Comparison of ENCODE assay signal across 8 cellular contexts in genomic region chr10:58967551-58968418, GRCh38.
DNase-seq lines count a peak whose midpoint lies in the region; ATAC-seq and TF ChIP-seq lines count a peak whose summit lies in the region.

No MANE protein-coding gene starts in this region.

- H3K79me2 ChIP-seq in osteoblast (ENCODE audit: insufficient read depth, low read length) (no peaks in the 10 kb centered on the region), GM23248 (ENCODE audit: insufficient read depth) (no peaks in the 10 kb centered on the region)

- peak overlapping the region; percentile 71 for H3K4me3 Mint-ChIP-seq in progenitor cell of endocrine pancreas (ENCODE audit: low read depth)
- H3K4me3 Mint-ChIP-seq in activated CD4-positive, alpha-beta memory T cell treated with anti-CD3 and anti-CD28 coated beads for 36 hours: no peak overlapping the region

- H3K27ac Mint-ChIP-seq in progenitor cell of endocrine pancreas: peak overlapping the region; percentile 82
- H3K27ac Mint-ChIP-seq in activated CD4-positive, alpha-beta memory T cell treated with anti-CD3 and anti-CD28 coated beads for 36 hours: no peak overlapping the region

- no peaks in the 10 kb centered on the region for H3K4me1 ChIP-seq in osteoblast (ENCODE audit: insufficient read depth, low read length)
- H3K4me1 ChIP-seq in GM23248 (ENCODE audit: insufficient read depth): no peaks in the 10 kb centered on the region

- H3K9me2 ChIP-seq in GM23248 (ENCODE audit: insufficient read depth): no peaks in the 10 kb centered on the region

- H3K36me3 Mint-ChIP-seq in progenitor cell of endocrine pancreas (ENCODE audit: insufficient read depth): no peaks in the 10 kb centered on the region
- H3K36me3 Mint-ChIP-seq in activated CD4-positive, alpha-beta memory T cell treated with anti-CD3 and anti-CD28 coated beads for 36 hours: no peaks in the 10 kb centered on the region

- no peaks in the 10 kb centered on the region for H3K27me3 Mint-ChIP-seq in progenitor cell of endocrine pancreas
- H3K27me3 Mint-ChIP-seq in activated CD4-positive, alpha-beta memory T cell treated with anti-CD3 and anti-CD28 coated beads for 36 hours: peaks cover 2% of the 10 kb centered on the region

- POLR2A ChIA-PET in activated CD4-positive, alpha-beta memory T cell treated with anti-CD3 and anti-CD28 coated beads for 36 hours (lab: Charles Lee): no interaction called here

- 61 to 63% methylated on average over 19 of the region's 19 CpGs for WGBS in GM23248 (ENCODE audit: low coverage in 1 of 2, low lambda C conversion rate in 2 of 2, missing lambda C conversion rate in 2 of 2), 2 experiments

- peaks cover 27% of the 10 kb centered on the region for H3K4me1 Mint-ChIP-seq in progenitor cell of endocrine pancreas (ENCODE audit: low read depth)
- no peaks in the 10 kb centered on the region for H3K4me1 Mint-ChIP-seq in activated CD4-positive, alpha-beta memory T cell treated with anti-CD3 and anti-CD28 coated beads for 36 hours (ENCODE audit: low read depth)

- peak; percentile 55 for DNase-seq in NCI-H1105 (lab: John Stamatoyannopoulos, UW)
- DNase-seq in progenitor cell of endocrine pancreas (ENCODE audit: low spot score, unreplicated experiment): peak; percentile 57
- DNase-seq in osteoblast (ENCODE audit: insufficient read length, low spot score, missing footprints): no peak
- DNase-seq in activated CD4-positive, alpha-beta memory T cell treated with anti-CD3 and anti-CD28 coated beads for 36 hours: no peak
- no peak for DNase-seq in GM23248
- DNase-seq in OCI-M2 (lab: John Stamatoyannopoulos, UW; ENCODE audit: unreplicated experiment): no peak

- TF ChIP-seq CTCF in progenitor cell of endocrine pancreas (IDR thresholded peaks at IDR 0.05; ENCODE audit: unreplicated experiment) (no peak), osteoblast (IDR thresholded peaks at IDR 0.05; ENCODE audit: extremely low read depth, low read depth, low read length) (no peak)

- H3K4me3 ChIP-seq in osteoblast (ENCODE audit: insufficient read depth, low read length) (no peak overlapping the region), GM23248 (no peak overlapping the region)

- CTCF ChIA-PET in activated CD4-positive, alpha-beta memory T cell treated with anti-CD3 and anti-CD28 coated beads for 36 hours (lab: Charles Lee): no interaction called here

- H3K27me3 ChIP-seq in osteoblast (ENCODE audit: insufficient read depth, low read length) (peaks cover 18% of the 10 kb centered on the region), GM23248 (replicated peaks; ENCODE audit: insufficient read depth) (peaks cover 4% of the 10 kb centered on the region; the same call in 1 of the 2 replicates)

- ATAC-seq in GM18907 (IDR thresholded peaks at IDR 0.05; ENCODE audit: unreplicated experiment) (peak; percentile 52), esophagus mucosa (peak; percentile 18)

- intact Hi-C loops in activated CD4-positive, alpha-beta memory T cell treated with anti-CD3 and anti-CD28 coated beads for 36 hours (cut with micrococcal nuclease): no loop called here

- no peaks in the 10 kb centered on the region for H4K20me1 ChIP-seq in osteoblast (ENCODE audit: insufficient read depth, low read length)
- H4K20me1 ChIP-seq in GM23248 (ENCODE audit: insufficient read depth): no peaks in the 10 kb centered on the region

- H3K36me3 ChIP-seq in osteoblast (ENCODE audit: insufficient read depth, low read length) (no peaks in the 10 kb centered on the region), GM23248 (ENCODE audit: low read depth) (no peaks in the 10 kb centered on the region)

- H2AFZ ChIP-seq in osteoblast (ENCODE audit: low read length) (no peak overlapping the region), GM23248 (no peak overlapping the region)

- peaks cover 8% of the 10 kb centered on the region; the same call in 1 of the 2 replicates for H3F3A ChIP-seq in GM23248 (ENCODE audit: insufficient read depth)

- H3K4me2 ChIP-seq in osteoblast (ENCODE audit: insufficient read depth, low read length) (no peak overlapping the region), GM23248 (ENCODE audit: unreplicated experiment) (no peak overlapping the region)

- no peak overlapping the region for H3K9ac ChIP-seq in GM23248

- H3K27ac ChIP-seq in osteoblast (ENCODE audit: low read depth, low read length) (no peak overlapping the region), GM23248 (no peak overlapping the region)

- no peaks in the 10 kb centered on the region for H3K9me3 Mint-ChIP-seq in progenitor cell of endocrine pancreas (ENCODE audit: low read depth)
- H3K9me3 Mint-ChIP-seq in activated CD4-positive, alpha-beta memory T cell treated with anti-CD3 and anti-CD28 coated beads for 36 hours: no peaks in the 10 kb centered on the region

- H3K9me3 ChIP-seq in osteoblast (ENCODE audit: low read depth, low read length): no peaks in the 10 kb centered on the region
- no peaks in the 10 kb centered on the region for H3K9me3 ChIP-seq in GM23248 (ENCODE audit: low read depth)

- in situ Hi-C loops in GM23248 (cut with MboI): loop anchor here (25.0 kb wide), 1 partner anchor 645 kb away; no protein-coding TSS in a partner anchor

Comparison
In these comparisons a context has a peak if more than half of its experiments do, and no peak if none do; other contexts are left out.
1. DNase-seq: peak in NCI-H1105 (single experiment) and progenitor cell of endocrine pancreas (single experiment); none in osteoblast (single experiment), activated CD4-positive, alpha-beta memory T cell treated with anti-CD3 and anti-CD28 coated beads for 36 hours (single experiment), GM23248 (single experiment) and OCI-M2 (single experiment).